In genomic region chr4:12116009-12116542, GRCh38 we compare ENCODE assay signal across 19 cellular contexts.
A peak's percentile ranks its signal among the peaks of the same experiment; 100 is the strongest.
DNase-seq lines count a peak whose midpoint lies in the region; ATAC-seq, FAIRE-seq and TF ChIP-seq lines count a peak whose summit lies in the region.
"Had no signal": no experiment of that assay in that cellular context is flagged by ENCODE, and none has a peak within 500 bp of the region (broad histone marks: within the 10 kb centered on the region; RNA-seq: fewer than 3 reads in every experiment).

No MANE protein-coding gene starts in this region.

- no peaks in the 10 kb centered on the region for H3K36me3 Mint-ChIP-seq in stimulated activated memory B cell treated with anti-CD40 and anti-IgM and Interleukin-4, amounts not matched to agents 10 μg/mL and 1 μg/mL and 100 μg/mL, for 72 hours
- H3K36me3 Mint-ChIP-seq: IgD-negative memory B cell, T-cell had no signal

- DNase-seq in SIG-M5 treated with dmso at 0.1 percent for 504 hours (lab: John Stamatoyannopoulos, UW; ENCODE audit: unreplicated experiment) (peak; percentile 8), SIG-M5 (lab: John Stamatoyannopoulos, UW) (no peak), NOMO-1 treated with DMSO at 0.1 percent for 48 hours (lab: John Stamatoyannopoulos, UW; ENCODE audit: unreplicated experiment) (peak; percentile 50), bronchial epithelial cell (ENCODE audit: low read depth) (peak; percentile 57)
- DNase-seq: 8988T, C1 segment of cervical spinal cord, COR-L47, NCI-H1048, NCI-H187, NCI-H446 treated with DMSO at 0.1 percent for 48 hours, NCI-H748 treated with DMSO at 0.1 percent for 48 hours, T-cell had no signal

- no peak overlapping the region for H3K27ac Mint-ChIP-seq in stimulated activated memory B cell treated with anti-CD40 and anti-IgM and Interleukin-4, amounts not matched to agents 10 μg/mL and 1 μg/mL and 100 μg/mL, for 72 hours
- H3K27ac Mint-ChIP-seq: IgD-negative memory B cell, T-cell had no signal

- no peak overlapping the region for H3K4me3 ChIP-seq in bronchial epithelial cell (ENCODE audit: low read depth, low read length)
- H3K4me3 ChIP-seq: SJSA1 had no signal

- H3K27me3 ChIP-seq in bronchial epithelial cell (ENCODE audit: control insufficient read depth, insufficient read depth, low read length): no peaks in the 10 kb centered on the region
- H3K27me3 ChIP-seq: SJSA1 had no signal

- H3K4me3 Mint-ChIP-seq in stimulated activated memory B cell treated with anti-CD40 and anti-IgM and Interleukin-4, amounts not matched to agents 10 μg/mL and 1 μg/mL and 100 μg/mL, for 72 hours: no peak overlapping the region
- H3K4me3 Mint-ChIP-seq: IgD-negative memory B cell, T-cell had no signal

- H3K4me1 Mint-ChIP-seq in stimulated activated memory B cell treated with anti-CD40 and anti-IgM and Interleukin-4, amounts not matched to agents 10 μg/mL and 1 μg/mL and 100 μg/mL, for 72 hours: peaks cover 5% of the 10 kb centered on the region
- H3K4me1 Mint-ChIP-seq: T-cell had no signal

- no peaks in the 10 kb centered on the region for H3K36me3 ChIP-seq in bronchial epithelial cell (ENCODE audit: control insufficient read depth, insufficient read depth, low read length)
- H3K36me3 ChIP-seq: SJSA1 had no signal

- peak; percentile 58 for ATAC-seq in stimulated activated memory B cell treated with anti-CD40 and anti-IgM and Interleukin-4, amounts not matched to agents 10 μg/mL and 1 μg/mL and 100 μg/mL, for 72 hours
- ATAC-seq in GM18909 (IDR thresholded peaks at IDR 0.05; ENCODE audit: poor library complexity, unreplicated experiment): no peak
- no peak for ATAC-seq in HG03432 (IDR thresholded peaks at IDR 0.05; ENCODE audit: unreplicated experiment)
- ATAC-seq in GM21526 (IDR thresholded peaks at IDR 0.05; ENCODE audit: low FRiP score, unreplicated experiment): no peak
- ATAC-seq: T-cell had no signal

- H3K27me3 Mint-ChIP-seq in stimulated activated memory B cell treated with anti-CD40 and anti-IgM and Interleukin-4, amounts not matched to agents 10 μg/mL and 1 μg/mL and 100 μg/mL, for 72 hours: no peaks in the 10 kb centered on the region
- H3K27me3 Mint-ChIP-seq: IgD-negative memory B cell, T-cell had no signal

- peak; percentile 62 for FAIRE-seq in bronchial epithelial cell (lab: Jason Lieb, UNC)
- FAIRE-seq: H54 had no signal

- TF ChIP-seq CTCF in bronchial epithelial cell (IDR thresholded peaks at IDR 0.05; ENCODE audit: insufficient read depth, low read length, severe bottlenecking): no peak

- H3K9me3 Mint-ChIP-seq in stimulated activated memory B cell treated with anti-CD40 and anti-IgM and Interleukin-4, amounts not matched to agents 10 μg/mL and 1 μg/mL and 100 μg/mL, for 72 hours: peaks cover 13% of the 10 kb centered on the region
